25 cellular contexts compared by ENCODE assay signal in the genomic region with DNA sequence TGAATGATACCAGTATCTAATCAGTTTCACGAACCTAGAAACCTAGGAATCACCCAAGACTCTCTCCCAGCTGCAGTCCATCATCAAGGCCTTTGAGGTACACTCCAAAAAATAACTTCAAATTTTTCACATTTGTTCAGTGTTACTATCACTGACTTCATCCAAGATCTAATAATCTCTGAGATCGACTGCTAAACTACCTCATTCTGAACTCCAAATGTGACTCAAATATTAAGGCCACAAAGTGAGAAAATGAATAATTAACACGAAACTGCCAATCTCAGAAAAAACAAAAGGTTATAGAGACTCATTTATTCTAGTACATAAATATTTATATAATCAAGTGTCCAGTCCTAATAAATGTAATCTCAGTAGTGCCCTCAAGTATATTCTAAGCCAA.
DNase-seq lines count a peak whose midpoint lies in the region; ATAC-seq, FAIRE-seq and TF ChIP-seq lines count a peak whose summit lies in the region.
"Had no signal": no experiment of that assay in that cellular context is flagged by ENCODE, and none has a peak within 500 bp of the region (broad histone marks: within the 10 kb centered on the region; RNA-seq: fewer than 3 reads in every experiment).

No MANE protein-coding gene starts in this region.

- no peak overlapping the region for H3K27ac ChIP-seq in Karpas-422 (ENCODE audit: low read length)
- H3K27ac ChIP-seq in OCI-LY3 (ENCODE audit: low read length): no peak overlapping the region
- H3K27ac ChIP-seq in GM12878 (ENCODE audit: control insufficient read depth, insufficient read depth): no peak overlapping the region
- H3K27ac ChIP-seq: BLaER1 had no signal

- FAIRE-seq in GM12878 (lab: Jason Lieb, UNC): no peak
- FAIRE-seq: A204.1, GM12891, GM19239 had no signal

- whole genome bisulfite sequencing in GM12878 (ENCODE audit: insufficient coverage, insufficient replicate concordance, low lambda C conversion rate, missing lambda C conversion rate): 12% methylated on average over 3 of the region's 3 CpGs

- no peak for TF ChIP-seq POLR2A in GM12878 (IDR thresholded peaks at IDR 0.05; ENCODE audit: low read depth, low read length)

- BruUV-seq in GM12878 (replicated peaks; lab: Mats Ljungman, UMichigan): no TSS peak

- H3K36me3 ChIP-seq in Karpas-422 (ENCODE audit: insufficient read depth, low read length): no peaks in the 10 kb centered on the region
- H3K36me3 ChIP-seq in OCI-LY3 (replicated peaks; ENCODE audit: low read depth, low read length): no peaks in the 10 kb centered on the region
- no peaks in the 10 kb centered on the region for H3K36me3 ChIP-seq in GM12878 (ENCODE audit: control insufficient read depth in 2 of 2, insufficient read depth in 2 of 2, low read length in 1 of 2)
- H3K36me3 ChIP-seq: BE2C, BLaER1 had no signal

- SMC1A ChIA-PET in GM12878 (lab: Charles Lee; ENCODE audit: uncharacterized antibody, unreplicated experiment): interaction anchor here (1.4 kb wide), 1 partner anchor 49 kb away, joined by 3 read pairs; no protein-coding TSS in a partner anchor

- H2AFZ ChIP-seq in Karpas-422 (ENCODE audit: low read length) (0 out of 2 replicates have a peak overlapping the region, but pooled peaks have one; percentile 14), OCI-LY3 (ENCODE audit: low read depth, low read length) (peak overlapping the region; percentile 60; the same call in 1 of the 2 replicates), GM12878 (ENCODE audit: control insufficient read depth, low read depth, low read length) (no peak overlapping the region)

- no peak for TF ChIP-seq RAD21 in GM12878 (IDR thresholded peaks at IDR 0.05; ENCODE audit: insufficient read depth, low read depth, low read length)

- intact Hi-C loops in GM12878 (cut with micrococcal nuclease; ENCODE audit: unreplicated experiment): no loop called here

- RAD21 ChIA-PET in GM12878 (lab: Charles Lee; ENCODE audit: unreplicated experiment): no interaction called here

- no peak for TF ChIP-seq CTCF in OCI-LY3 (IDR thresholded peaks at IDR 0.05; ENCODE audit: low read depth, low read length)
- no peak for TF ChIP-seq CTCF in GM12878 (IDR thresholded peaks at IDR 0.05 in 2 of 3, conservative IDR thresholded peaks at IDR 0.05 in 1 of 3; ENCODE audit: control insufficient read depth in 2 of 3, extremely low read depth in 1 of 3, insufficient read depth in 1 of 3, low read depth in 3 of 3, low read length in 3 of 3)

- H3K9ac ChIP-seq in Karpas-422 (ENCODE audit: low read length) (no peak overlapping the region), OCI-LY3 (ENCODE audit: low read length) (no peak overlapping the region), GM12878 (ENCODE audit: control insufficient read depth, insufficient read depth, low read length) (no peak overlapping the region)
- H3K9ac ChIP-seq: BLaER1 had no signal

- H3K4me3 ChIP-seq in Karpas-422 (ENCODE audit: low read length) (no peak overlapping the region), OCI-LY3 (ENCODE audit: low read length) (no peak overlapping the region), GM12878 (no peak overlapping the region)
- H3K4me3 ChIP-seq: BLaER1 had no signal

- H3K9me2 ChIP-seq in Karpas-422 (replicated peaks; ENCODE audit: insufficient read depth, low read length): no peaks in the 10 kb centered on the region

- H3K4me1 ChIP-seq in Karpas-422 (ENCODE audit: low read length) (no peaks in the 10 kb centered on the region), OCI-LY3 (ENCODE audit: low read length) (peaks cover 5% of the 10 kb centered on the region; the same call in 1 of the 2 replicates), GM12878 (ENCODE audit: control insufficient read depth, insufficient read depth, low read length) (no peaks in the 10 kb centered on the region)
- H3K4me1 ChIP-seq: BLaER1 had no signal

- H3K4me2 ChIP-seq in Karpas-422 (ENCODE audit: low read depth, low read length, poor library complexity, severe bottlenecking): no peak overlapping the region
- 0 out of 2 replicates have a peak overlapping the region, but pooled peaks have one; percentile 11 for H3K4me2 ChIP-seq in OCI-LY3 (ENCODE audit: low read length)
- no peak overlapping the region for H3K4me2 ChIP-seq in GM12878 (ENCODE audit: control insufficient read depth, insufficient read depth)
- H3K4me2 ChIP-seq: BLaER1 had no signal

- peak; percentile 76 for ATAC-seq in GM12878

- in situ Hi-C loops in GM12878 (cut with MboI): no loop called here

- H3K27me3 ChIP-seq in Karpas-422 (ENCODE audit: low read length): no peaks in the 10 kb centered on the region
- no peaks in the 10 kb centered on the region for H3K27me3 ChIP-seq in OCI-LY3 (ENCODE audit: low read depth, low read length)
- H3K27me3 ChIP-seq in GM12878 (replicated peaks in 1 of 2; ENCODE audit: control insufficient read depth in 2 of 2, insufficient read depth in 2 of 2, low read length in 1 of 2): no peaks in the 10 kb centered on the region
- H3K27me3 ChIP-seq: BE2C, BLaER1 had no signal

- no peaks in the 10 kb centered on the region for H3K79me2 ChIP-seq in Karpas-422 (ENCODE audit: low read length)
- H3K79me2 ChIP-seq in OCI-LY3 (ENCODE audit: low read length): no peaks in the 10 kb centered on the region
- no peaks in the 10 kb centered on the region for H3K79me2 ChIP-seq in GM12878 (ENCODE audit: control insufficient read depth, insufficient read depth, low read length)

- H4K20me1 ChIP-seq in Karpas-422 (ENCODE audit: insufficient read depth, low read depth, low read length) (no peaks in the 10 kb centered on the region), OCI-LY3 (ENCODE audit: insufficient read depth, low read length) (no peaks in the 10 kb centered on the region), GM12878 (ENCODE audit: control insufficient read depth, insufficient read depth) (no peaks in the 10 kb centered on the region)
- H4K20me1 ChIP-seq: BLaER1 had no signal

- TF ChIP-seq EP300 in GM12878 (IDR thresholded peaks at IDR 0.05; ENCODE audit: borderline replicate concordance in 1 of 2, control insufficient read depth in 1 of 2, low read depth in 2 of 2, low read length in 2 of 2): no peak

- POLR2A ChIA-PET in GM12878 (lab: Charles Lee): no interaction called here

- DNase-seq in Karpas-422 (no peak), GM12878 (ENCODE audit: low read depth, low spot score) (no peak), middle frontal gyrus (ENCODE audit: extremely low spot score, low spot score) (no peak), hepatic stellate cell (ENCODE audit: low spot score) (no peak), cortex of kidney (lab: John Stamatoyannopoulos, UW) (no peak)
- DNase-seq: 8988T; ACHN; BE2C; C1 segment of cervical spinal cord; CD4-positive, alpha-beta memory T cell; CD4-positive, CD25-positive, alpha-beta regulatory T cell; CD8-positive, alpha-beta memory T cell; COR-L47; DMS 273 treated with DMSO at 0.1 percent for 48 hours; DMS153; DMS53; DMS79; DND-41; EL; GDM1 had no signal

- CTCF ChIA-PET in GM12878 (lab: Yijun Ruan, JAX): no interaction called here

- H3K9me3 ChIP-seq in Karpas-422 (ENCODE audit: low read length) (no peaks in the 10 kb centered on the region), OCI-LY3 (ENCODE audit: insufficient read depth, low read length) (peaks cover 4% of the 10 kb centered on the region; the same call in 1 of the 2 replicates), GM12878 (replicated peaks; ENCODE audit: control insufficient read depth, insufficient read depth, low read length) (no peaks in the 10 kb centered on the region)
- H3K9me3 ChIP-seq: BE2C, BLaER1 had no signal

TF ChIP-seq in GM12878, 131 proteins besides CTCF, POLR2A, EP300 and RAD21:
- TF ChIP-seq NFXL1 (IDR thresholded peaks at IDR 0.05; ENCODE audit: borderline replicate concordance): no peak
- TF ChIP-seq MTA2 (IDR thresholded peaks at IDR 0.05; ENCODE audit: low read depth): peak; percentile 42; the same call in 1 of the 2 replicates
- TF ChIP-seq JUNB (IDR thresholded peaks at IDR 0.05): peak; percentile 53; the same call in 1 of the 2 replicates
- no peak for TF ChIP-seq SREBF2 (IDR thresholded peaks at IDR 0.05; ENCODE audit: low read length)
- 0 out of 2 replicates have a peak, but pooled peaks have one; percentile 32 for TF ChIP-seq ATF7 (IDR thresholded peaks at IDR 0.05; ENCODE audit: low read depth)
- TF ChIP-seq, protein P1, sequence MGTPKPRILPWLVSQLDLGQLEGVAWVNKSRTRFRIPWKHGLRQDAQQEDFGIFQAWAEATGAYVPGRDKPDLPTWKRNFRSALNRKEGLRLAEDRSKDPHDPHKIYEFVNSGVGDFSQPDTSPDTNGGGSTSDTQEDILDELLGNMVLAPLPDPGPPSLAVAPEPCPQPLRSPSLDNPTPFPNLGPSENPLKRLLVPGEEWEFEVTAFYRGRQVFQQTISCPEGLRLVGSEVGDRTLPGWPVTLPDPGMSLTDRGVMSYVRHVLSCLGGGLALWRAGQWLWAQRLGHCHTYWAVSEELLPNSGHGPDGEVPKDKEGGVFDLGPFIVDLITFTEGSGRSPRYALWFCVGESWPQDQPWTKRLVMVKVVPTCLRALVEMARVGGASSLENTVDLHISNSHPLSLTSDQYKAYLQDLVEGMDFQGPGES (IDR thresholded peaks at IDR 0.05): no peak
TF ChIP-seq in GM12878: peak in this region for 3.
